7 cellular contexts compared by ENCODE assay signal in genomic region chr13:35720690-35721554, GRCh38.
A peak's percentile ranks its signal among the peaks of the same experiment; 100 is the strongest.
DNase-seq lines count a peak whose midpoint lies in the region; ATAC-seq and TF ChIP-seq lines count a peak whose summit lies in the region.

No MANE protein-coding gene starts in this region.

- DNase-seq in ELR (ENCODE audit: low read depth): peak; percentile 77
- peak; percentile 18 for DNase-seq in NCI-H2171 (lab: John Stamatoyannopoulos, UW)
- peak; percentile 11 to 31 (median 21) for DNase-seq in activated CD8-positive, alpha-beta memory T cell treated with anti-CD3 and anti-CD28 coated beads for 48 hours (ENCODE audit: low read depth in 2 of 3, low spot score in 2 of 3)
- peak; percentile 57 for DNase-seq in fibroblast of the aortic adventitia (ENCODE audit: low read depth)

- H3K4me3 ChIP-seq in fibroblast of the aortic adventitia (ENCODE audit: low read depth, low read length) (peak overlapping the region; percentile 52), neutrophil (ENCODE audit: low read depth in 1 of 2, low read length in 1 of 2) (no peak overlapping the region)

- peak; percentile 97 for TF ChIP-seq CTCF in fibroblast of the aortic adventitia (IDR thresholded peaks at IDR 0.05; ENCODE audit: insufficient read depth, low read length)
- peak; percentile 28 for TF ChIP-seq CTCF in neutrophil (IDR thresholded peaks at IDR 0.05)

- no peak overlapping the region for H3K27ac ChIP-seq in neutrophil

- H3K36me3 ChIP-seq in neutrophil: no peaks in the 10 kb centered on the region

- no peaks in the 10 kb centered on the region for H3K9me3 ChIP-seq in neutrophil

- peaks cover 15% of the 10 kb centered on the region for H3K27me3 ChIP-seq in neutrophil

- no peaks in the 10 kb centered on the region for H3K4me1 ChIP-seq in neutrophil (ENCODE audit: control insufficient read depth in 1 of 2, insufficient read depth in 1 of 2, low read depth in 1 of 2, low read length in 1 of 2)

- peak; percentile 70 for ATAC-seq in GM21717 (IDR thresholded peaks at IDR 0.05; ENCODE audit: unreplicated experiment)
- ATAC-seq in HG03565 (IDR thresholded peaks at IDR 0.05; ENCODE audit: unreplicated experiment): no peak

Comparison
In these comparisons a context has a peak if more than half of its experiments do, and no peak if none do; other contexts are left out.
1. DNase-seq: peak in every context shown above with its lines; median percentile 77 in ELR; 57 in fibroblast of the aortic adventitia; 21 in activated CD8-positive, alpha-beta memory T cell treated with anti-CD3 and anti-CD28 coated beads for 48 hours; 18 in NCI-H2171.